ENCODE assay signal across 16 cellular contexts in genomic region chrX:15546745-15547144, GRCh38. TPM values are rescaled to one million over a fixed set of nuclear protein-coding genes. Genes with fewer than 3 reads are reported as not detected.
A peak's percentile ranks its signal among the peaks of the same experiment; 100 is the strongest.
DNase-seq lines count a peak whose midpoint lies in the region; ATAC-seq, FAIRE-seq and TF ChIP-seq lines count a peak whose summit lies in the region.
"Had no signal": no experiment of that assay in that cellular context is flagged by ENCODE, and none has a peak within 500 bp of the region (broad histone marks: within the 10 kb centered on the region; RNA-seq: fewer than 3 reads in every experiment).

No MANE protein-coding gene starts in this region.

- H3K18ac ChIP-seq in H1 (ENCODE audit: extremely low read depth, low read length) = no peak overlapping the region

- H3K14ac ChIP-seq in H1 (ENCODE audit: insufficient read length) = no peak overlapping the region

- H3K27ac ChIP-seq in H1 (ENCODE audit: low read depth, low read length) (no peak overlapping the region), psoas muscle (no peak overlapping the region)

- H4K8ac ChIP-seq in H1 (ENCODE audit: extremely low read depth, insufficient read depth, low read length) = no peak overlapping the region

- CTCF ChIA-PET in H1 (lab: Charles Lee; ENCODE audit: partially characterized antibody) = no interaction called here

- no peak overlapping the region for H3K23ac ChIP-seq in H1 (ENCODE audit: insufficient read length)

- no peaks in the 10 kb centered on the region for H3K27me3 ChIP-seq in H1 (replicated peaks in 1 of 4; ENCODE audit: control insufficient read depth in 3 of 4, extremely low read depth in 1 of 4, insufficient read depth in 3 of 4, low read length in 3 of 4)
- H3K27me3 ChIP-seq in psoas muscle (ENCODE audit: insufficient read depth in 3 of 3, low read length in 2 of 3) = peaks cover 0 to 4% (median 0%) of the 10 kb centered on the region in 3 donors

- TF ChIP-seq CTCF in H1 (IDR thresholded peaks at IDR 0.05; ENCODE audit: control extremely low read depth in 1 of 3, insufficient read depth in 1 of 3, low read depth in 1 of 3, low read length in 3 of 3) = no peak
- TF ChIP-seq CTCF in psoas muscle (IDR thresholded peaks at IDR 0.05) = no peak

- no peak for ATAC-seq in psoas muscle
- ATAC-seq: T-helper 17 cell had no signal

- H2AK5ac ChIP-seq in H1 (ENCODE audit: low read depth, low read length) = no peak overlapping the region

- H2BK120ac ChIP-seq in H1 (replicated peaks; ENCODE audit: low read depth, low read length) = no peak overlapping the region

- no peak overlapping the region for H3K56ac ChIP-seq in H1 (replicated peaks; ENCODE audit: insufficient read length, low read depth, low read length)

- no peak overlapping the region for H2BK20ac ChIP-seq in H1 (ENCODE audit: low read length)

- H4K91ac ChIP-seq in H1 (replicated peaks; ENCODE audit: insufficient read length, low read length) = no peak overlapping the region

- H3K23me2 ChIP-seq in H1 (ENCODE audit: low read depth, low read length) = no peaks in the 10 kb centered on the region

- H3K4me3 ChIP-seq in H1 (ENCODE audit: extremely low read depth in 1 of 4, insufficient read depth in 2 of 4, low read depth in 3 of 4, low read length in 4 of 4) (no peak overlapping the region), psoas muscle (no peak overlapping the region)

- H3K79me2 ChIP-seq in H1 (ENCODE audit: control insufficient read depth in 1 of 2, insufficient read depth in 2 of 2, low read length in 2 of 2) = no peaks in the 10 kb centered on the region

- no peaks in the 10 kb centered on the region for H3K9me3 ChIP-seq in H1 (ENCODE audit: insufficient read depth in 2 of 2, low read depth in 1 of 2, low read length in 1 of 2)
- no peaks in the 10 kb centered on the region for H3K9me3 ChIP-seq in psoas muscle

- WGBS in H1 (ENCODE audit: extremely low coverage in 1 of 2, insufficient coverage in 1 of 2, insufficient read length in 1 of 2, insufficient replicate concordance in 2 of 2, low coverage in 1 of 2, low lambda C conversion rate in 2 of 2, missing lambda C conversion rate in 1 of 2), 2 experiments = 94% methylated on average over 5 of the region's 5 CpGs; no CpG with 5 or more reads in 1 of the 2 experiments
- 67 to 80% (median 73%) methylated on average over 5 of the region's 5 CpGs for WGBS in psoas muscle, 3 donors

- FAIRE-seq in H1 (lab: Jason Lieb, UNC) = peak; percentile 48
- FAIRE-seq: G401.6 had no signal

- no peaks in the 10 kb centered on the region for H3K4me1 ChIP-seq in H1 (replicated peaks in 1 of 4; ENCODE audit: control insufficient read depth in 3 of 4, insufficient read depth in 4 of 4, low read length in 3 of 4)
- H3K4me1 ChIP-seq in psoas muscle = no peaks in the 10 kb centered on the region

- no peak overlapping the region for H2BK12ac ChIP-seq in H1 (ENCODE audit: low read depth, low read length)

- no peak overlapping the region for H2AFZ ChIP-seq in H1 (ENCODE audit: low read length)

- no peak for TF ChIP-seq RAD21 in H1 (IDR thresholded peaks at IDR 0.05 in 1 of 2, conservative IDR thresholded peaks at IDR 0.05 in 1 of 2; ENCODE audit: low read depth in 2 of 2, low read length in 2 of 2)

- intact Hi-C loops in psoas muscle (cut with DNase I) = no loop called here

- H3K36me3 ChIP-seq in H1 (ENCODE audit: control insufficient read depth in 2 of 4, insufficient read depth in 4 of 4, low read length in 3 of 4) (no peaks in the 10 kb centered on the region), psoas muscle (ENCODE audit: insufficient read depth in 1 of 2, low read depth in 1 of 2) (no peaks in the 10 kb centered on the region)

- no peak overlapping the region for H3K4ac ChIP-seq in H1 (replicated peaks; ENCODE audit: insufficient read length, low read depth, low read length)

- TF ChIP-seq EP300 in H1 (IDR thresholded peaks at IDR 0.05; ENCODE audit: borderline replicate concordance in 1 of 2, low read depth in 2 of 2, low read length in 2 of 2) = no peak

- no peak for TF ChIP-seq POLR2A in H1 (IDR thresholded peaks at IDR 0.05; ENCODE audit: control extremely low read depth in 1 of 2, low read depth in 2 of 2, low read length in 2 of 2)

- no peaks in the 10 kb centered on the region for H4K20me1 ChIP-seq in H1 (replicated peaks in 1 of 2; ENCODE audit: control insufficient read depth in 1 of 2, insufficient read depth in 2 of 2, low read length in 2 of 2)

- H3K4me2 ChIP-seq in H1 (ENCODE audit: insufficient read depth in 1 of 2, low read depth in 2 of 2, low read length in 2 of 2) = no peak overlapping the region

- H4K5ac ChIP-seq in H1 (ENCODE audit: insufficient read length, low read depth, low read length) = no peak overlapping the region

- H3K79me1 ChIP-seq in H1 (ENCODE audit: low read depth, low read length) = no peaks in the 10 kb centered on the region

- POLR2A ChIA-PET in H1 (lab: Charles Lee; ENCODE audit: partially characterized antibody) = no interaction called here

- DNase-seq in M059J (ENCODE audit: low read depth) (peak; percentile 7), NOMO-1 (lab: John Stamatoyannopoulos, UW; ENCODE audit: unreplicated experiment in 2 of 2) (peak; percentile 89 to 93), H1 (ENCODE audit: low read depth in 1 of 2, low spot score in 2 of 2) (no peak), DMS53 (lab: John Stamatoyannopoulos, UW) (no peak), psoas muscle (no peak), GM03348 (ENCODE audit: low spot score) (no peak)
- no peak for DNase-seq in activated naive CD4-positive, alpha-beta T cell (lab: John Stamatoyannopoulos, UW)
- DNase-seq: ACHN, GOT3, KBM-7, NCI-H1105 treated with DMSO at 0.1 percent for 48 hours, NCI-H1694, NCI-H2081 treated with DMSO at 0.1 percent for 48 hours, T-helper 17 cell had no signal

- H3K9ac ChIP-seq in H1 (replicated peaks in 1 of 4; ENCODE audit: extremely low read depth in 1 of 4, low read depth in 3 of 4, low read length in 3 of 4) = no peak overlapping the region

- no peak overlapping the region for H2BK5ac ChIP-seq in H1 (ENCODE audit: low read depth, low read length)

- no peak overlapping the region for H2BK15ac ChIP-seq in H1 (ENCODE audit: low read length)

TF ChIP-seq in H1, 55 proteins besides CTCF, POLR2A, EP300 and RAD21 (continues in another document):
- TF ChIP-seq SIX5 (IDR thresholded peaks at IDR 0.05; ENCODE audit: low read depth, low read length) (no peak), TEAD4 (IDR thresholded peaks at IDR 0.05; ENCODE audit: low read depth, low read length) (no peak), ATF3 (IDR thresholded peaks at IDR 0.05; ENCODE audit: insufficient read depth, low read depth, low read length) (no peak), E2F6 (IDR thresholded peaks at IDR 0.05) (no peak), SP2 (IDR thresholded peaks at IDR 0.05; ENCODE audit: low read length) (no peak)

RNA-seq across cellular contexts. Expression of gene BMX, which starts 46.1 kb away (rescaled TPM):
- not detected in 2 replicates for total RNA-seq in M059J (2014; rRNA removed; shearing (Covaris generic))
- total RNA-seq in H1 (2021; fragmentation: NEBNext Ultra II Directional; extraction: Animal tissue kit (Norgen Biotek cat#: 25700)) = not detected in 2 replicates
- polyA plus RNA-seq in H1 (2011; rRNA removed) = not detected in 2 replicates
- polyA plus RNA-seq in H1 (2011; cell fraction: cytosol; rRNA removed) = not detected
- not detected for polyA plus RNA-seq in H1 (2011; cell fraction: nucleus; rRNA removed)
- not detected in 4 replicates for polyA plus RNA-seq in H1 (2012, experiment 1 of 2)
- polyA plus RNA-seq in H1 (2012, experiment 2 of 2) = not detected
- 0.02 TPM for polyA plus RNA-seq in H1 (2013, experiment 1 of 2)
- not detected for polyA plus RNA-seq in H1 (2013, experiment 2 of 2)
- polyA minus RNA-seq in H1 (2011; rRNA and poly(A)+ RNA removed) = not detected in 2 replicates
- not detected for polyA minus RNA-seq in H1 (2011; cell fraction: cytosol; rRNA and poly(A)+ RNA removed)
- polyA minus RNA-seq in H1 (2011; cell fraction: nucleus; rRNA and poly(A)+ RNA removed) = not detected
- 1 to 10 TPM in 1 of 4 donors, under 1 TPM in 3; 0.47 to 1.2 (median 0.65) TPM for total RNA-seq in psoas muscle
- polyA plus RNA-seq in psoas muscle = under 1 TPM; 0.39 to 0.91 (median 0.56) TPM
- total RNA-seq: NCI-H460, T-helper 17 cell had no signal

RNA-seq across cellular contexts. Expression of gene PIR, which starts 53.6 kb away (rescaled TPM):
- total RNA-seq in M059J (2014; rRNA removed; shearing (Covaris generic)) = 25.4 and 32.6 TPM in 2 replicates
- total RNA-seq in H1 (2021; fragmentation: NEBNext Ultra II Directional; extraction: Animal tissue kit (Norgen Biotek cat#: 25700)) = 9.4 and 10.3 TPM in 2 replicates
- 5.1 and 6.4 TPM in 2 replicates for polyA plus RNA-seq in H1 (2011; rRNA removed)
- polyA plus RNA-seq in H1 (2011; cell fraction: cytosol; rRNA removed) = 10.5 TPM
- 5.8 TPM for polyA plus RNA-seq in H1 (2011; cell fraction: nucleus; rRNA removed)
- 8.8 to 14.2 TPM (median 10.3 TPM) in 4 replicates for polyA plus RNA-seq in H1 (2012, experiment 1 of 2)
- polyA plus RNA-seq in H1 (2012, experiment 2 of 2) = 7.2 TPM
- 26.0 TPM for polyA plus RNA-seq in H1 (2013, experiment 1 of 2)
- 28.3 TPM for polyA plus RNA-seq in H1 (2013, experiment 2 of 2)
- polyA minus RNA-seq in H1 (2011; rRNA and poly(A)+ RNA removed) = 2.7 and 5.3 TPM in 2 replicates
- polyA minus RNA-seq in H1 (2011; cell fraction: cytosol; rRNA and poly(A)+ RNA removed) = 4.6 TPM
- polyA minus RNA-seq in H1 (2011; cell fraction: nucleus; rRNA and poly(A)+ RNA removed) = 6.3 TPM
- total RNA-seq in psoas muscle = 10 to 100 TPM in 2 of 4 donors, 1 to 10 TPM in 2; 9.6 to 14.9 (median 12.3) TPM
- 10 to 100 TPM; 11.0 to 25.1 (median 14.3) TPM for polyA plus RNA-seq in psoas muscle
- total RNA-seq: T-helper 17 cell had no signal

RNA-seq across cellular contexts. Expression of gene ACE2, which starts 54.0 kb away (rescaled TPM):
- total RNA-seq in M059J (2014; rRNA removed; shearing (Covaris generic)) = 1.4 and 6.6 TPM in 2 replicates
- total RNA-seq in H1 (2021; fragmentation: NEBNext Ultra II Directional; extraction: Animal tissue kit (Norgen Biotek cat#: 25700)) = 0.29 TPM in 1 of 2 replicates, not detected in the other
- 0.02 and 0.06 TPM in 2 replicates for polyA plus RNA-seq in H1 (2011; rRNA removed)
- 0.06 TPM for polyA plus RNA-seq in H1 (2011; cell fraction: cytosol; rRNA removed)
- 0.07 TPM for polyA plus RNA-seq in H1 (2011; cell fraction: nucleus; rRNA removed)
- polyA plus RNA-seq in H1 (2012, experiment 1 of 2) = 0.08 to 0.20 TPM (median 0.19 TPM) in 3 of 4 replicates, not detected in the other
- polyA plus RNA-seq in H1 (2012, experiment 2 of 2) = not detected
- 0.06 TPM for polyA plus RNA-seq in H1 (2013, experiment 1 of 2)
- 0.06 TPM for polyA plus RNA-seq in H1 (2013, experiment 2 of 2)
- 0.05 TPM in 1 of 2 replicates, not detected in the other for polyA minus RNA-seq in H1 (2011; rRNA and poly(A)+ RNA removed)
- polyA minus RNA-seq in H1 (2011; cell fraction: cytosol; rRNA and poly(A)+ RNA removed) = not detected
- polyA minus RNA-seq in H1 (2011; cell fraction: nucleus; rRNA and poly(A)+ RNA removed) = 0.40 TPM
- total RNA-seq in psoas muscle = under 1 TPM; 0.19 to 0.74 (median 0.42) TPM
- polyA plus RNA-seq in psoas muscle = 10 to 100 TPM in 1 of 3 donors, 1 to 10 TPM in 1, under 1 TPM in 1; 0.42 to 13.5 (median 1.1) TPM
- total RNA-seq: T-helper 17 cell had no signal

Comparison
In these comparisons a context has a peak if more than half of its experiments do, and no peak if none do; other contexts are left out.
1. DNase-seq: peak in M059J (single experiment) and NOMO-1 (2 of 2); none in H1 (0 of 2), activated naive CD4-positive, alpha-beta T cell (0 of 4), DMS53 (single experiment), psoas muscle (0 of 2) and GM03348 (single experiment).